In genomic region chr14:24817638-24818053, GRCh38 we compare ENCODE assay signal across 1 cellular context.
TF ChIP-seq lines count a peak whose summit lies in the region.

No MANE protein-coding gene starts in this region.

TF ChIP-seq in HepG2, 621 proteins besides CTCF, POLR2A, EP300 and RAD21 (continued from another document and continues in another):
- 0 out of 2 replicates have a peak, but pooled peaks have one; percentile 35 for TF ChIP-seq ZGPAT (CRISPR knock-in tag; IDR thresholded peaks at IDR 0.05)
- no peak for TF ChIP-seq ZHX1 (CRISPR knock-in tag; IDR thresholded peaks at IDR 0.05; ENCODE audit: low read depth)
- no peak for TF ChIP-seq ZNF205 (CRISPR knock-in tag; IDR thresholded peaks at IDR 0.05)
- TF ChIP-seq ZZZ3 (CRISPR knock-in tag; IDR thresholded peaks at IDR 0.05; ENCODE audit: borderline replicate concordance): peak; percentile 71; the same call in 1 of the 2 replicates
- no peak for TF ChIP-seq RORA (CRISPR knock-in tag; IDR thresholded peaks at IDR 0.05)
- TF ChIP-seq HDAC2 (CRISPR knock-in tag; IDR thresholded peaks at IDR 0.05): no peak
- peak; percentile 89; the same call in 1 of the 2 replicates for TF ChIP-seq IRF1 (CRISPR knock-in tag; IDR thresholded peaks at IDR 0.05; ENCODE audit: low read depth)
- TF ChIP-seq CSRNP1 (CRISPR knock-in tag; IDR thresholded peaks at IDR 0.05): peak; percentile 81; the same call in 1 of the 2 replicates
- no peak for TF ChIP-seq POLR2G (IDR thresholded peaks at IDR 0.05; ENCODE audit: low read depth, low read length)
- no peak; the same call in 1 of the 2 replicates for TF ChIP-seq ATF7-NPFF (CRISPR knock-in tag; IDR thresholded peaks at IDR 0.05; ENCODE audit: low read depth)
- TF ChIP-seq SMC3 (IDR thresholded peaks at IDR 0.05; ENCODE audit: low read length): peak; percentile 55; the same call in 1 of the 2 replicates
- TF ChIP-seq ZNF691 (CRISPR knock-in tag; IDR thresholded peaks at IDR 0.05; ENCODE audit: borderline replicate concordance, low read depth): peak; percentile 80
- no peak; the same call in 1 of the 2 replicates for TF ChIP-seq THAP8 (CRISPR knock-in tag; IDR thresholded peaks at IDR 0.05; ENCODE audit: borderline replicate concordance)
- 0 out of 2 replicates have a peak, but pooled peaks have one; percentile 20 for TF ChIP-seq ZNF879 (CRISPR knock-in tag; IDR thresholded peaks at IDR 0.05)
- TF ChIP-seq ZNF160 (CRISPR knock-in tag; IDR thresholded peaks at IDR 0.05): no peak
- no peak for TF ChIP-seq ZKSCAN8 (CRISPR knock-in tag; IDR thresholded peaks at IDR 0.05; ENCODE audit: borderline replicate concordance)
- TF ChIP-seq IKZF1 (IDR thresholded peaks at IDR 0.05): no peak
- TF ChIP-seq ZNF850 (CRISPR knock-in tag; conservative IDR thresholded peaks at IDR 0.05): no peak
- no peak for TF ChIP-seq MAZ (IDR thresholded peaks at IDR 0.05; ENCODE audit: borderline replicate concordance, low read depth, low read length)
- peak; percentile 6; the same call in 1 of the 2 replicates for TF ChIP-seq MAZ (CRISPR knock-in tag; IDR thresholded peaks at IDR 0.05; ENCODE audit: low read depth)
- TF ChIP-seq NFATC3 (CRISPR knock-in tag; IDR thresholded peaks at IDR 0.05): no peak
- TF ChIP-seq FOXK2 (IDR thresholded peaks at IDR 0.05): no peak; the same call in 1 of the 2 replicates
- no peak for TF ChIP-seq HNF4A (CRISPR knock-in tag; IDR thresholded peaks at IDR 0.05)
- peak; percentile 49; the same call in 1 of the 2 replicates for TF ChIP-seq ZNF800 (CRISPR knock-in tag; IDR thresholded peaks at IDR 0.05)
- TF ChIP-seq SMAD9 (CRISPR knock-in tag; IDR thresholded peaks at IDR 0.05): no peak
- TF ChIP-seq TRIM24 (CRISPR knock-in tag; IDR thresholded peaks at IDR 0.05): no peak
- no peak for TF ChIP-seq YEATS2 (CRISPR knock-in tag; IDR thresholded peaks at IDR 0.05; ENCODE audit: borderline replicate concordance)
- no peak for TF ChIP-seq NR2F6 (IDR thresholded peaks at IDR 0.05)
- no peak for TF ChIP-seq NR2F6 (CRISPR knock-in tag; IDR thresholded peaks at IDR 0.05)
- no peak for TF ChIP-seq RBM39 (IDR thresholded peaks at IDR 0.05; ENCODE audit: low read depth, low read length, poor library complexity, severe bottlenecking)
- TF ChIP-seq ASH2L (IDR thresholded peaks at IDR 0.05; ENCODE audit: insufficient read length, low read depth, low read length): no peak
- TF ChIP-seq ZNF276 (CRISPR knock-in tag; IDR thresholded peaks at IDR 0.05; ENCODE audit: low read depth): 0 out of 2 replicates have a peak, but pooled peaks have one; percentile 80
- TF ChIP-seq KMT2A (CRISPR knock-in tag; IDR thresholded peaks at IDR 0.05): peak; percentile 54; the same call in 1 of the 2 replicates
- no peak for TF ChIP-seq ZBTB14 (CRISPR knock-in tag; IDR thresholded peaks at IDR 0.05)
- no peak for TF ChIP-seq GRHL1 (CRISPR knock-in tag; conservative IDR thresholded peaks at IDR 0.05)
- TF ChIP-seq ZNF326 (CRISPR knock-in tag; IDR thresholded peaks at IDR 0.05; ENCODE audit: borderline replicate concordance): no peak
- TF ChIP-seq ZNF496 (CRISPR knock-in tag; IDR thresholded peaks at IDR 0.05; ENCODE audit: insufficient replicate concordance): no peak
- TF ChIP-seq KDM1A (CRISPR knock-in tag; IDR thresholded peaks at IDR 0.05): no peak; the same call in 1 of the 2 replicates
- no peak; the same call in 1 of the 2 replicates for TF ChIP-seq ZSCAN30 (CRISPR knock-in tag; IDR thresholded peaks at IDR 0.05)
- no peak for TF ChIP-seq NCOR1 (IDR thresholded peaks at IDR 0.05; ENCODE audit: borderline replicate concordance, low read length)
- no peak for TF ChIP-seq ZFP36 (IDR thresholded peaks at IDR 0.05; ENCODE audit: borderline replicate concordance, low read depth, low read length, partially characterized antibody)
- TF ChIP-seq CREBL2 (CRISPR knock-in tag; IDR thresholded peaks at IDR 0.05; ENCODE audit: borderline replicate concordance): 0 out of 2 replicates have a peak, but pooled peaks have one; percentile 3
- TF ChIP-seq ZNF414 (CRISPR knock-in tag; IDR thresholded peaks at IDR 0.05): peak; percentile 20; the same call in 1 of the 2 replicates
- TF ChIP-seq SAP130 (CRISPR knock-in tag; IDR thresholded peaks at IDR 0.05; ENCODE audit: low read depth): no peak; the same call in 1 of the 2 replicates
